26 cellular contexts compared by ENCODE assay signal in the genomic region with DNA sequence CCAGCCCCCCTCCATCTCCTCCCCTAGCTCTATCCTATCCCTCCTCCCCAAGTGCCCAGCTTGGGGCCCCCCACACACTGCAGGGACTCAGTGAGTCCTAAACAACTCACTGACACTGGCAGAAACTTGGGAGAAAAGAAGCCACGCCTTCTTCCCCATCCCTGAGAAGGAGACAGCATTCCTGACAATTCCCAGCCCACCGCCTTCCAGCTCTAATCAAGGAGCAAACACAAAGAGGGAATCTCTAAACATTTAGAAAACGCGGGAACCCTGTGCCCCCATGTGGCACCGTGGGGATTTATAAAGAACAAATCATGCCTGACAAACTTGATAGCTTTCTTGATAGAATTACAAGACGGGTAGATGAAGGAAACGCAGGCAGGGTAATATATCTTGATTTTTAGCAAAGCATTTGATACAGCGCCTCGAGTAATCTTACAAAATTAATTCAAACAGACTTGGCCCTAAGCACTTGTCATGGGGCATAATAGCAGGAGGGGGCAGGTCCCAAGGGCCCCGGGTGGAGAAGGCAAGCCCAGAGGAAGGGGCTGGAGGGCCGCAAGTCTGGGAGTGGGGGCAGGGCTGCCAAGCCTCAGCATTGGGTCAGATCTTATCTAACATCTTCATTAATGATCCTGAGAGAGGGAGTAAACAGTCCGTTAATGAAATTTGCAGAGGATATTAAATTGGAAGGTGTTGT. TPM values are rescaled to one million over a fixed set of nuclear protein-coding genes. Genes with fewer than 3 reads are reported as not detected.
DNase-seq lines count a peak whose midpoint lies in the region; TF ChIP-seq lines count a peak whose summit lies in the region.
"Had no signal": no experiment of that assay in that cellular context is flagged by ENCODE, and none has a peak within 500 bp of the region (broad histone marks: within the 10 kb centered on the region; RNA-seq: fewer than 3 reads in every experiment).

No MANE protein-coding gene starts in this region.

- H3K27me3 ChIP-seq in WERI-Rb-1 (ENCODE audit: insufficient read depth, low read depth, severe bottlenecking) (no peaks in the 10 kb centered on the region), mesenchymal stem cell (ENCODE audit: control insufficient read depth in 1 of 2, insufficient read depth in 1 of 2, low read length in 2 of 2) (peaks cover under 1 to 58% of the 10 kb centered on the region in 2 experiments), sigmoid colon (peaks cover 38 to 88% (median 59%) of the 10 kb centered on the region in 3 donors)

- peak overlapping the region in 1 of 2 experiments; percentile 87 for H2BK12ac ChIP-seq in mesenchymal stem cell (ENCODE audit: low read length in 2 of 2)

- no peak overlapping the region for H4K91ac ChIP-seq in mesenchymal stem cell (ENCODE audit: low read length)

- H4K8ac ChIP-seq in mesenchymal stem cell (ENCODE audit: low read length), result no peak overlapping the region

- no peak overlapping the region for H3K23ac ChIP-seq in mesenchymal stem cell (ENCODE audit: low read length in 2 of 2)

- no peak overlapping the region for H3K18ac ChIP-seq in mesenchymal stem cell (ENCODE audit: low read depth in 1 of 2, low read length in 2 of 2)

- no peaks in the 10 kb centered on the region for H3K9me3 ChIP-seq in WERI-Rb-1 (ENCODE audit: severe bottlenecking)
- no peaks in the 10 kb centered on the region for H3K9me3 ChIP-seq in mesenchymal stem cell (ENCODE audit: control insufficient read depth, low read length)
- H3K9me3 ChIP-seq in sigmoid colon, result no peaks in the 10 kb centered on the region
- H3K9me3 ChIP-seq: gastroesophageal sphincter had no signal

- peaks cover 8% of the 10 kb centered on the region for H3K79me1 ChIP-seq in mesenchymal stem cell (replicated peaks; ENCODE audit: low read length, poor library complexity, severe bottlenecking)

- H3K4me3 ChIP-seq in WERI-Rb-1 (ENCODE audit: low read depth, low read length) (no peak overlapping the region), mesenchymal stem cell (ENCODE audit: insufficient read depth in 1 of 2, low read depth in 1 of 2, low read length in 2 of 2) (no peak overlapping the region), sigmoid colon (no peak overlapping the region)
- H3K4me3 ChIP-seq: gastroesophageal sphincter, hepatocyte had no signal

- intact Hi-C loops in sigmoid colon (cut with DNase I), result no loop called here

- H2BK5ac ChIP-seq in mesenchymal stem cell (ENCODE audit: low read depth, low read length, poor library complexity, severe bottlenecking), result no peak overlapping the region

- H3K4me2 ChIP-seq in mesenchymal stem cell (ENCODE audit: low read length, poor library complexity, severe bottlenecking), result no peak overlapping the region
- H3K4me2 ChIP-seq: hepatocyte had no signal

- H3K9ac ChIP-seq in mesenchymal stem cell (ENCODE audit: low read length), result no peak overlapping the region

- H3K4me1 ChIP-seq in mesenchymal stem cell (ENCODE audit: control insufficient read depth, insufficient read depth, low read depth, low read length) (peaks cover 49% of the 10 kb centered on the region), sigmoid colon (peaks cover 0 to 32% (median 20%) of the 10 kb centered on the region in 4 donors)

- H3K4ac ChIP-seq in mesenchymal stem cell (ENCODE audit: low read depth in 1 of 2, low read length in 2 of 2), result no peak overlapping the region

- no peak for TF ChIP-seq CTCF in WERI-Rb-1 (IDR thresholded peaks at IDR 0.05; ENCODE audit: low read depth, low read length)
- no peak for TF ChIP-seq CTCF in sigmoid colon (IDR thresholded peaks at IDR 0.05)

- no peak for TF ChIP-seq POLR2A in sigmoid colon (IDR thresholded peaks at IDR 0.05)

- no peak for TF ChIP-seq EP300 in sigmoid colon (IDR thresholded peaks at IDR 0.05)

- no peak overlapping the region for H2BK120ac ChIP-seq in mesenchymal stem cell (ENCODE audit: low read depth, low read length)

- no peak overlapping the region for H2AFZ ChIP-seq in mesenchymal stem cell (ENCODE audit: low read depth, low read length)
- H2AFZ ChIP-seq: hepatocyte had no signal

- DNase-seq in NCI-H2171 treated with DMSO at 0.1 percent for 48 hours (lab: John Stamatoyannopoulos, UW) (peak; percentile 37), NCI-H2171 (lab: John Stamatoyannopoulos, UW) (no peak), WERI-Rb-1 (no peak), mesenchymal stem cell (no peak), sigmoid colon (peak; percentile 42), superior temporal gyrus (ENCODE audit: extremely low spot score) (no peak), kidney tubule cell (ENCODE audit: low spot score) (no peak)
- DNase-seq in stimulated activated CD4-positive, alpha-beta T cell treated with anti-CD3 and anti-CD28 coated beads, Interleukin-4, amount 100 ng/mL, for 1 hour, result no peak
- DNase-seq: 8988T; activated CD4-positive, CD25-positive, alpha-beta regulatory T cell treated with anti-CD3 and anti-CD28 coated beads, Interleukin-2, amount 50 U/mL, for 72 hours; activated CD8-positive, alpha-beta memory T cell treated with anti-CD3 and anti-CD28 coated beads, Interleukin-2, amount 50 U/mL, for 4 hours; activated naive CD4-positive, alpha-beta T cell treated with anti-CD3 and anti-CD28 coated beads for 36 hours; brain microvascular endothelial cell; GOT3; HFFc6; left colon; NCI-H1436 treated with DMSO at 0.1 percent for 48 hours; NK-92 treated with Interleukin-12 subunit alpha and Interleukin-12 subunit beta, amount 100 ng/mL, for 24 hours; PC-3; stimulated activated naive CD4-positive, alpha-beta T cell treated with Interleukin-2 at 50 U/mL for 16 hours; T-helper 17 cell had no signal

- H3K36me3 ChIP-seq in WERI-Rb-1 (no peaks in the 10 kb centered on the region; the same call in 1 of the 2 replicates), mesenchymal stem cell (ENCODE audit: control insufficient read depth in 1 of 2, insufficient read depth in 2 of 2, low read depth in 1 of 2, low read length in 2 of 2) (no peaks in the 10 kb centered on the region), sigmoid colon (no peaks in the 10 kb centered on the region)
- H3K36me3 ChIP-seq: brain microvascular endothelial cell, gastroesophageal sphincter had no signal

- H3K14ac ChIP-seq in mesenchymal stem cell (ENCODE audit: low read length in 2 of 2), result no peak overlapping the region

- peak overlapping the region; percentile 55 for H2BK15ac ChIP-seq in mesenchymal stem cell (ENCODE audit: low read depth, poor library complexity, severe bottlenecking)

- no peak overlapping the region for H2AK5ac ChIP-seq in mesenchymal stem cell (ENCODE audit: low read length, severe bottlenecking)

- 35% methylated on average over 11 of the region's 12 CpGs for WGBS in mesenchymal stem cell
- 36 to 37% methylated on average over 12 of the region's 12 CpGs for WGBS in sigmoid colon, 2 donors

- H3K27ac ChIP-seq in WERI-Rb-1 (peak overlapping the region; percentile 56), mesenchymal stem cell (ENCODE audit: low read length, poor library complexity, severe bottlenecking) (no peak overlapping the region), sigmoid colon (no peak overlapping the region)
- H3K27ac ChIP-seq: brain microvascular endothelial cell, gastroesophageal sphincter, hepatocyte had no signal

RNA-seq across cellular contexts. Expression of a gene that starts 4.6 kb away (rescaled TPM):
- polyA plus RNA-seq in mesenchymal stem cell (2013, experiment 1 of 2), result 4.8 TPM
- 5.4 TPM for polyA plus RNA-seq in mesenchymal stem cell (2013, experiment 2 of 2)
- total RNA-seq in sigmoid colon, result 1 to 10 TPM in 3 of 4 donors, under 1 TPM in 1; 0.55 to 1.5 (median 1.5) TPM
- 1 to 10 TPM in 1 of 3 donors, under 1 TPM in 2; 0.23 to 1.2 (median 0.60) TPM for polyA plus RNA-seq in sigmoid colon
- total RNA-seq: activated naive CD4-positive, alpha-beta T cell treated with anti-CD3 and anti-CD28 coated beads for 36 hours; NCI-H460; PC-3; T-helper 17 cell had no signal
- polyA plus RNA-seq: CD14-positive monocyte, IgD-negative memory B cell had no signal

Comparison
In these comparisons a context has a peak if more than half of its experiments do, and no peak if none do; other contexts are left out.
1. DNase-seq: peak in NCI-H2171 treated with DMSO at 0.1 percent for 48 hours (single experiment) and sigmoid colon (single experiment); none in NCI-H2171 (single experiment), WERI-Rb-1 (single experiment), mesenchymal stem cell (single experiment), stimulated activated CD4-positive, alpha-beta T cell treated with anti-CD3 and anti-CD28 coated beads, Interleukin-4, amount 100 ng/mL, for 1 hour (single experiment), superior temporal gyrus (single experiment) and kidney tubule cell (single experiment).